Comparison of ENCODE assay signal across 8 cellular contexts in genomic region chr19:17522988-17523872, GRCh38. TPM values are rescaled to one million over a fixed set of nuclear protein-coding genes. Genes with fewer than 3 reads are reported as not detected.
A peak's percentile ranks its signal among the peaks of the same experiment; 100 is the strongest.
DNase-seq lines count a peak whose midpoint lies in the region; ATAC-seq and TF ChIP-seq lines count a peak whose summit lies in the region.

No MANE protein-coding gene starts in this region.

- H3K36me3 Mint-ChIP-seq in activated naive CD8-positive, alpha-beta T cell treated with anti-CD3 and anti-CD28 coated beads, Interleukin-2, amount 50 U/mL, for 24 hours (ENCODE audit: low read depth) = peaks cover 9% of the 10 kb centered on the region

- peaks cover 28% of the 10 kb centered on the region for H3F3A ChIP-seq in PC-9 (ENCODE audit: insufficient read depth, low read depth)

- peak; percentile 77 for ATAC-seq in GM18870 (IDR thresholded peaks at IDR 0.05; ENCODE audit: unreplicated experiment)
- ATAC-seq in HG02852 (IDR thresholded peaks at IDR 0.05; ENCODE audit: unreplicated experiment) = peak; percentile 72
- peak; percentile 88 for ATAC-seq in activated naive CD8-positive, alpha-beta T cell treated with anti-CD3 and anti-CD28 coated beads, Interleukin-2, amount 50 U/mL, for 24 hours

- no peaks in the 10 kb centered on the region; the same call in 1 of the 2 replicates for H4K20me1 ChIP-seq in PC-9 (ENCODE audit: insufficient read depth)

- H3K27ac ChIP-seq in PC-9 = no peak overlapping the region

- no peaks in the 10 kb centered on the region for H3K9me3 Mint-ChIP-seq in activated naive CD8-positive, alpha-beta T cell treated with anti-CD3 and anti-CD28 coated beads, Interleukin-2, amount 50 U/mL, for 24 hours

- no peak overlapping the region for H3K4me3 ChIP-seq in PC-9

- CTCF ChIA-PET in PC-9 (lab: Charles Lee) = no interaction called here

- no peaks in the 10 kb centered on the region for H3K9me2 ChIP-seq in PC-9 (ENCODE audit: insufficient read depth)

- H3K79me2 ChIP-seq in PC-9 (ENCODE audit: low read depth) = no peaks in the 10 kb centered on the region

- no peaks in the 10 kb centered on the region for H3K27me3 Mint-ChIP-seq in activated naive CD8-positive, alpha-beta T cell treated with anti-CD3 and anti-CD28 coated beads, Interleukin-2, amount 50 U/mL, for 24 hours

- H3K27me3 ChIP-seq in PC-9 (ENCODE audit: insufficient read depth, low read depth) = no peaks in the 10 kb centered on the region

- DNase-seq in PC-9 (no peak), pons (ENCODE audit: low spot score) (peak; percentile 75), NCI-H446 treated with DMSO at 0.1 percent for 48 hours (lab: John Stamatoyannopoulos, UW) (no peak), iPS-NIHi11 (ENCODE audit: low spot score) (no peak), DMS79 treated with DMSO at 0.1 percent for 48 hours (lab: John Stamatoyannopoulos, UW) (no peak)
- peak; percentile 72 for DNase-seq in activated naive CD8-positive, alpha-beta T cell treated with anti-CD3 and anti-CD28 coated beads, Interleukin-2, amount 50 U/mL, for 24 hours

- no peaks in the 10 kb centered on the region; the same call in 1 of the 2 replicates for H3K36me3 ChIP-seq in PC-9 (ENCODE audit: low read depth)

- H3K4me1 Mint-ChIP-seq in activated naive CD8-positive, alpha-beta T cell treated with anti-CD3 and anti-CD28 coated beads, Interleukin-2, amount 50 U/mL, for 24 hours = peaks cover 45% of the 10 kb centered on the region

- H3K27ac Mint-ChIP-seq in activated naive CD8-positive, alpha-beta T cell treated with anti-CD3 and anti-CD28 coated beads, Interleukin-2, amount 50 U/mL, for 24 hours = peak overlapping the region; percentile 95

- no peaks in the 10 kb centered on the region for H3K9me3 ChIP-seq in PC-9 (ENCODE audit: insufficient read depth, low read depth)

- TF ChIP-seq CTCF in PC-9 (conservative IDR thresholded peaks at IDR 0.05) = no peak

- intact Hi-C loops in PC-9 (cut with micrococcal nuclease; ENCODE audit: unreplicated experiment) = no loop called here

- TSS peak; percentile 3 for BruUV-seq in PC-9 (replicated peaks; lab: Mats Ljungman, UMichigan)

- H3K4me2 ChIP-seq in PC-9 = no peak overlapping the region

- H3K4me3 Mint-ChIP-seq in activated naive CD8-positive, alpha-beta T cell treated with anti-CD3 and anti-CD28 coated beads, Interleukin-2, amount 50 U/mL, for 24 hours = peak overlapping the region; percentile 67

- no peak overlapping the region for H2AFZ ChIP-seq in PC-9

- H3K4me1 ChIP-seq in PC-9 (replicated peaks; ENCODE audit: insufficient read depth) = no peaks in the 10 kb centered on the region

- POLR2A ChIA-PET in PC-9 (lab: Charles Lee; ENCODE audit: unreplicated experiment) = no interaction called here

RNA-seq across cellular contexts. Expression of gene PGLS, which starts 11.8 kb away (rescaled TPM):
- 175 and 290 TPM in 2 replicates for total RNA-seq in PC-9 (2021)

RNA-seq across cellular contexts. Expression of gene COLGALT1, which starts 32.2 kb away (rescaled TPM):
- total RNA-seq in PC-9 (2021) = 82.9 and 88.8 TPM in 2 replicates

RNA-seq across cellular contexts. Expression of gene SLC27A1, which starts 52.9 kb away (rescaled TPM):
- total RNA-seq in PC-9 (2021) = 30.8 and 40.2 TPM in 2 replicates

Comparison
In these comparisons a context has a peak if more than half of its experiments do, and no peak if none do; other contexts are left out.
1. DNase-seq: peak in activated naive CD8-positive, alpha-beta T cell treated with anti-CD3 and anti-CD28 coated beads, Interleukin-2, amount 50 U/mL, for 24 hours (single experiment) and pons (single experiment); none in PC-9 (0 of 2), NCI-H446 treated with DMSO at 0.1 percent for 48 hours (single experiment), iPS-NIHi11 (single experiment) and DMS79 treated with DMSO at 0.1 percent for 48 hours (single experiment).
2. Peak in every context shown above with its lines, with median percentiles within 50 percentile points of each other: ATAC-seq.